ENCODE assay signal across 21 cellular contexts in the genomic region with DNA sequence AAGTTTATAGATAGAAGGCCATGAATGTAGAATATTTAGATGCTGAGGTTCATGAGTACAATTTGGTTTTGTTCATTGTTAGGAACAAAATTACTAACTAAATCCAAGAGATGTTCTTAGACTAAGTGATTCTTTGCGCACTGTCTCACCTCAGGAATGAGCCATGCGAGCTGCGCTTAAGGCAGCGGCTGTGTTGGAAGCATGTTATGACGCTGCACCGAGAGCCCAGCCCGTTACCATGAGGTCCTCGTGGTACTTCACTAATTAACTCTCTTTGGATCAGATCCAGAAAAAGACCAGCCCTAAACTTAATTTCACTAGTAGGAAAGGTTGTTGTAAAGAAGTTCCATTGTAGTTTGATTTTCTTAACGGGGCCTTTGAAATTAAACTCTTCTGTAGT.
DNase-seq lines count a peak whose midpoint lies in the region; ATAC-seq and TF ChIP-seq lines count a peak whose summit lies in the region.
"Had no signal": no experiment of that assay in that cellular context is flagged by ENCODE, and none has a peak within 500 bp of the region (broad histone marks: within the 10 kb centered on the region; RNA-seq: fewer than 3 reads in every experiment).

No MANE protein-coding gene starts in this region.

- H3K79me2 ChIP-seq in GM23338 (replicated peaks; ENCODE audit: insufficient read depth) = no peaks in the 10 kb centered on the region

- TF ChIP-seq CTCF in GM23338 (conservative IDR thresholded peaks at IDR 0.05; ENCODE audit: low read depth in 2 of 2) = no peak

- H4K20me1 ChIP-seq in GM23338 (replicated peaks; ENCODE audit: insufficient read depth) = no peaks in the 10 kb centered on the region

- DNase-seq in GM23338 (ENCODE audit: low spot score) (no peak), caudate nucleus (lab: John Stamatoyannopoulos, UW) (peak in 40 of 61 donors; percentile 3 to 65 (median 28)), left lobe of liver (ENCODE audit: low spot score) (no peak), NCI-H1105 (lab: John Stamatoyannopoulos, UW) (no peak)
- no peak for DNase-seq in activated CD4-positive, CD25-positive, alpha-beta regulatory T cell treated with anti-CD3 and anti-CD28 coated beads, Interleukin-2, amount 50 U/mL, for 72 hours
- DNase-seq: activated CD4-positive, alpha-beta T cell treated with anti-CD3 and anti-CD28 coated beads, Interleukin-2, amount 50 U/mL, for 1 hour; activated CD8-positive, alpha-beta memory T cell treated with anti-CD3 and anti-CD28 coated beads, Interleukin-2, amount 50 U/mL, for 48 hours; activated effector memory CD4-positive, alpha-beta T cell treated with Interleukin-2 at 50 U/mL for 16 hours; amniotic stem cell; DND-41; effector memory CD8-positive, alpha-beta T cell; islet precursor cell; Karpas-422; mesendoderm; natural killer cell; NCI-H2081 treated with DMSO at 0.1 percent for 48 hours; NCI-H510A had no signal

- H3K27ac ChIP-seq in GM23338 (ENCODE audit: low read depth) (no peak overlapping the region), caudate nucleus (ENCODE audit: low read depth, low read length) (peak overlapping the region; percentile 90), subcutaneous abdominal adipose tissue (ENCODE audit: low read depth, low read length) (peak overlapping the region; percentile 78)
- H3K27ac ChIP-seq: prostate gland had no signal

- no peaks in the 10 kb centered on the region for H3K9me3 ChIP-seq in subcutaneous abdominal adipose tissue (ENCODE audit: control insufficient read depth in 5 of 5, low read length in 5 of 5)
- H3K9me3 ChIP-seq: prostate gland had no signal

- no peaks in the 10 kb centered on the region for H3K36me3 Mint-ChIP-seq in GM23338 (ENCODE audit: low read depth)
- H3K36me3 Mint-ChIP-seq: natural killer cell had no signal

- H3K9ac ChIP-seq in subcutaneous abdominal adipose tissue (ENCODE audit: low read length in 5 of 5) = peak overlapping the region in 1 of 5 donors; percentile 3

- no peak overlapping the region for H3K4me2 ChIP-seq in GM23338

- peaks cover 14% of the 10 kb centered on the region for H3K4me1 Mint-ChIP-seq in GM23338

- no peak overlapping the region for H3K4me3 Mint-ChIP-seq in GM23338
- H3K4me3 Mint-ChIP-seq: central memory CD8-positive, alpha-beta T cell; effector memory CD8-positive, alpha-beta T cell; natural killer cell had no signal

- no peak overlapping the region for H3K4me3 ChIP-seq in GM23338
- H3K4me3 ChIP-seq in subcutaneous abdominal adipose tissue (ENCODE audit: low read depth in 1 of 5, low read length in 5 of 5) = peak overlapping the region in 2 of 5 donors; percentile 12 to 72
- H3K4me3 ChIP-seq: prostate gland had no signal

- no peaks in the 10 kb centered on the region for H3K9me2 ChIP-seq in GM23338 (ENCODE audit: insufficient read depth)

- no peak overlapping the region for H2AFZ ChIP-seq in GM23338

- H3K4me1 ChIP-seq in GM23338 (ENCODE audit: insufficient read depth) (peaks cover 10% of the 10 kb centered on the region), subcutaneous abdominal adipose tissue (ENCODE audit: control insufficient read depth in 5 of 5, insufficient read depth in 5 of 5, low read length in 5 of 5) (peaks cover 1 to 59% (median 49%) of the 10 kb centered on the region in 5 donors)
- H3K4me1 ChIP-seq: prostate gland had no signal

- H3K27me3 ChIP-seq in GM23338 (ENCODE audit: insufficient read depth) (no peaks in the 10 kb centered on the region), subcutaneous abdominal adipose tissue (ENCODE audit: control insufficient read depth in 5 of 5, insufficient read depth in 4 of 5, low read length in 5 of 5) (no peaks in the 10 kb centered on the region)

- H3K27me3 Mint-ChIP-seq in GM23338 (ENCODE audit: insufficient read depth, low read depth, poor library complexity) = no peaks in the 10 kb centered on the region
- H3K27me3 Mint-ChIP-seq: central memory CD8-positive, alpha-beta T cell; effector memory CD8-positive, alpha-beta T cell had no signal

- ATAC-seq in GM23338 = no peak
- peak; percentile 21 for ATAC-seq in left lobe of liver
- ATAC-seq in HG02571 (IDR thresholded peaks at IDR 0.05; ENCODE audit: unreplicated experiment) = no peak
- ATAC-seq: effector memory CD8-positive, alpha-beta T cell; natural killer cell had no signal

- H3K9me3 Mint-ChIP-seq in GM23338 = no peaks in the 10 kb centered on the region
- H3K9me3 Mint-ChIP-seq: central memory CD8-positive, alpha-beta T cell; effector memory CD8-positive, alpha-beta T cell; natural killer cell had no signal

- peak overlapping the region; percentile 75 for H3K27ac Mint-ChIP-seq in GM23338
- H3K27ac Mint-ChIP-seq: effector memory CD8-positive, alpha-beta T cell; natural killer cell had no signal

- H3F3A ChIP-seq in GM23338 (replicated peaks; ENCODE audit: low read depth) = no peaks in the 10 kb centered on the region

- H3K36me3 ChIP-seq in GM23338 (ENCODE audit: insufficient read depth) = no peaks in the 10 kb centered on the region
- no peaks in the 10 kb centered on the region for H3K36me3 ChIP-seq in subcutaneous abdominal adipose tissue (ENCODE audit: control insufficient read depth in 5 of 5, insufficient read depth in 5 of 5, low read length in 5 of 5)
- H3K36me3 ChIP-seq: prostate gland had no signal

TF ChIP-seq in GM23338, 12 proteins besides CTCF, POLR2A, EP300 and RAD21 (continues in another document):
- TF ChIP-seq, protein P1, sequence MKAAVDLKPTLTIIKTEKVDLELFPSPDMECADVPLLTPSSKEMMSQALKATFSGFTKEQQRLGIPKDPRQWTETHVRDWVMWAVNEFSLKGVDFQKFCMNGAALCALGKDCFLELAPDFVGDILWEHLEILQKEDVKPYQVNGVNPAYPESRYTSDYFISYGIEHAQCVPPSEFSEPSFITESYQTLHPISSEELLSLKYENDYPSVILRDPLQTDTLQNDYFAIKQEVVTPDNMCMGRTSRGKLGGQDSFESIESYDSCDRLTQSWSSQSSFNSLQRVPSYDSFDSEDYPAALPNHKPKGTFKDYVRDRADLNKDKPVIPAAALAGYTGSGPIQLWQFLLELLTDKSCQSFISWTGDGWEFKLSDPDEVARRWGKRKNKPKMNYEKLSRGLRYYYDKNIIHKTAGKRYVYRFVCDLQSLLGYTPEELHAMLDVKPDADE (IDR thresholded peaks at IDR 0.05) = no peak
- TF ChIP-seq EZH2 (IDR thresholded peaks at IDR 0.05; ENCODE audit: low read depth, unreplicated experiment) (no peak), POLR2AphosphoS5 (IDR thresholded peaks at IDR 0.05; ENCODE audit: low read depth) (no peak), NANOG (IDR thresholded peaks at IDR 0.05; ENCODE audit: borderline replicate concordance) (no peak), ZNF114 (CRISPR knock-in tag; IDR thresholded peaks at IDR 0.05) (no peak), CREB1 (CRISPR knock-in tag; IDR thresholded peaks at IDR 0.05; ENCODE audit: low read depth) (no peak), STAT1 (IDR thresholded peaks at IDR 0.05; ENCODE audit: unreplicated experiment) (no peak)
- TF ChIP-seq, protein P2, sequence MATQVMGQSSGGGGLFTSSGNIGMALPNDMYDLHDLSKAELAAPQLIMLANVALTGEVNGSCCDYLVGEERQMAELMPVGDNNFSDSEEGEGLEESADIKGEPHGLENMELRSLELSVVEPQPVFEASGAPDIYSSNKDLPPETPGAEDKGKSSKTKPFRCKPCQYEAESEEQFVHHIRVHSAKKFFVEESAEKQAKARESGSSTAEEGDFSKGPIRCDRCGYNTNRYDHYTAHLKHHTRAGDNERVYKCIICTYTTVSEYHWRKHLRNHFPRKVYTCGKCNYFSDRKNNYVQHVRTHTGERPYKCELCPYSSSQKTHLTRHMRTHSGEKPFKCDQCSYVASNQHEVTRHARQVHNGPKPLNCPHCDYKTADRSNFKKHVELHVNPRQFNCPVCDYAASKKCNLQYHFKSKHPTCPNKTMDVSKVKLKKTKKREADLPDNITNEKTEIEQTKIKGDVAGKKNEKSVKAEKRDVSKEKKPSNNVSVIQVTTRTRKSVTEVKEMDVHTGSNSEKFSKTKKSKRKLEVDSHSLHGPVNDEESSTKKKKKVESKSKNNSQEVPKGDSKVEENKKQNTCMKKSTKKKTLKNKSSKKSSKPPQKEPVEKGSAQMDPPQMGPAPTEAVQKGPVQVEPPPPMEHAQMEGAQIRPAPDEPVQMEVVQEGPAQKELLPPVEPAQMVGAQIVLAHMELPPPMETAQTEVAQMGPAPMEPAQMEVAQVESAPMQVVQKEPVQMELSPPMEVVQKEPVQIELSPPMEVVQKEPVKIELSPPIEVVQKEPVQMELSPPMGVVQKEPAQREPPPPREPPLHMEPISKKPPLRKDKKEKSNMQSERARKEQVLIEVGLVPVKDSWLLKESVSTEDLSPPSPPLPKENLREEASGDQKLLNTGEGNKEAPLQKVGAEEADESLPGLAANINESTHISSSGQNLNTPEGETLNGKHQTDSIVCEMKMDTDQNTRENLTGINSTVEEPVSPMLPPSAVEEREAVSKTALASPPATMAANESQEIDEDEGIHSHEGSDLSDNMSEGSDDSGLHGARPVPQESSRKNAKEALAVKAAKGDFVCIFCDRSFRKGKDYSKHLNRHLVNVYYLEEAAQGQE (IDR thresholded peaks at IDR 0.05; ENCODE audit: unreplicated experiment) = no peak

Comparison
In these comparisons a context has a peak if more than half of its experiments do, and no peak if none do; other contexts are left out.
1. DNase-seq: peak in caudate nucleus (40 of 61); none in GM23338 (single experiment), left lobe of liver (single experiment), NCI-H1105 (single experiment) and activated CD4-positive, CD25-positive, alpha-beta regulatory T cell treated with anti-CD3 and anti-CD28 coated beads, Interleukin-2, amount 50 U/mL, for 72 hours (single experiment).